Comparison of ENCODE assay signal across 8 cellular contexts in the genomic region with DNA sequence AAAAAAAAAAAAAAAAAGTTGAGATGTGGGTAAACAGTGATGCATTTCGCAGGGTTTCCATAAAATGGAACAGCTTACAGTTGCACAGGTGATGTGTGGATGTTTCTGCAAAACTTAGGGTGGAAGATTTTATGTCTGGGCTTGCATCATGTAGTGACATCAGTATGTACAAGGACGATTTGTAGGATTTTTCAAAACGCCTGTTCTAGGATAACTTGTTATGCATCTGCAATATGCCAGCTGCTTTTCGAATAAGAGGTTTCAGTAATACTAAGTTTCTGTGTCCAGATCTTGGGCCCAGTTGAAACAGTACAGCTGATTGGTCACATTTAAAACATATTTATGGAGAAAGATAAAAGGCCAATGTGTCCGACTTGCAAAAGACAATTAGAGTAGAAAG. TPM values are rescaled to one million over a fixed set of nuclear protein-coding genes. Genes with fewer than 3 reads are reported as not detected.
DNase-seq lines count a peak whose midpoint lies in the region; ATAC-seq and TF ChIP-seq lines count a peak whose summit lies in the region.

No MANE protein-coding gene starts in this region.

- no peaks in the 10 kb centered on the region for H3K9me2 ChIP-seq in DOHH2 (replicated peaks; ENCODE audit: control insufficient read depth, low read length)

- H3K27ac ChIP-seq in DOHH2 (ENCODE audit: low read depth, low read length): no peak overlapping the region
- H3K27ac ChIP-seq in right lobe of liver: peak overlapping the region in 2 of 3 donors; percentile 83 to 89
- no peak overlapping the region for H3K27ac ChIP-seq in vagina

- in situ Hi-C loops in KBM-7 (cut with MboI; ENCODE audit: low pct_unique_long_range_greater_than_20kb, low sequenced_read_pairs): no loop called here

- WGBS in right lobe of liver (ENCODE audit: insufficient coverage, low coverage, low lambda C conversion rate, missing lambda C conversion rate): 2% methylated on average over 5 of the region's 5 CpGs

- H3K4me1 ChIP-seq in DOHH2 (ENCODE audit: control insufficient read depth, low read length) (peaks cover 31% of the 10 kb centered on the region), right lobe of liver (peaks cover 0 to 23% (median 4%) of the 10 kb centered on the region in 4 donors), vagina (peaks cover 42% of the 10 kb centered on the region)

- peaks cover 9% of the 10 kb centered on the region for H4K20me1 ChIP-seq in DOHH2 (ENCODE audit: control insufficient read depth, insufficient read depth, low read depth, low read length)

- ATAC-seq in right lobe of liver: no peak
- no peak for ATAC-seq in HG02870 (IDR thresholded peaks at IDR 0.05; ENCODE audit: unreplicated experiment)

- H3K4me3 ChIP-seq in DOHH2 (ENCODE audit: low read length) (peak overlapping the region; percentile 94), right lobe of liver (peak overlapping the region; percentile 69 to 77 (median 71)), vagina (peak overlapping the region; percentile 91 to 95)

- peak overlapping the region; percentile 91 for H3K4me2 ChIP-seq in DOHH2 (ENCODE audit: low read length)

- no peaks in the 10 kb centered on the region for H3K27me3 ChIP-seq in DOHH2 (ENCODE audit: control insufficient read depth, low read length)
- no peaks in the 10 kb centered on the region for H3K27me3 ChIP-seq in right lobe of liver
- no peaks in the 10 kb centered on the region for H3K27me3 ChIP-seq in vagina

- H3K36me3 ChIP-seq in DOHH2 (ENCODE audit: control insufficient read depth, low read length) (no peaks in the 10 kb centered on the region), right lobe of liver (no peaks in the 10 kb centered on the region), vagina (no peaks in the 10 kb centered on the region)

- TF ChIP-seq CTCF in DOHH2 (IDR thresholded peaks at IDR 0.05; ENCODE audit: low read depth, low read length, poor library complexity, severe bottlenecking): no peak
- no peak for TF ChIP-seq CTCF in right lobe of liver (IDR thresholded peaks at IDR 0.05)
- no peak for TF ChIP-seq CTCF in vagina (IDR thresholded peaks at IDR 0.05)

- DNase-seq in KBM-7: peak; percentile 36
- DNase-seq in astrocyte of the hippocampus (ENCODE audit: low read depth, low spot score): peak; percentile 49
- DNase-seq in right lobe of liver: no peak
- DNase-seq in vagina (ENCODE audit: extremely low spot score in 2 of 2): no peak
- DNase-seq in KG1 (lab: John Stamatoyannopoulos, UW): no peak
- no peak for DNase-seq in stimulated activated CD4-positive, alpha-beta T cell treated with anti-CD3 and anti-CD28 coated beads, Interleukin-12 subunit alpha, Interleukin-12 subunit beta, amount 100 ng/mL, for 4 hours

- TF ChIP-seq POLR2A in right lobe of liver (IDR thresholded peaks at IDR 0.05) (no peak), vagina (IDR thresholded peaks at IDR 0.05) (no peak)

- intact Hi-C loops in right lobe of liver (cut with DNase I): no loop called here
- intact Hi-C loops in vagina (cut with DNase I): loop anchor here (10.0 kb wide), 1 partner anchor 54 kb away; no protein-coding TSS in a partner anchor

- H3K79me2 ChIP-seq in DOHH2 (ENCODE audit: control insufficient read depth, low read length): peaks cover 58% of the 10 kb centered on the region

- H3K9me3 ChIP-seq in DOHH2 (ENCODE audit: control insufficient read depth, insufficient read depth, low read length): no peaks in the 10 kb centered on the region
- H3K9me3 ChIP-seq in right lobe of liver: no peaks in the 10 kb centered on the region
- H3K9me3 ChIP-seq in vagina: no peaks in the 10 kb centered on the region

- H3F3A ChIP-seq in DOHH2 (ENCODE audit: control insufficient read depth, insufficient read depth): peaks cover 2% of the 10 kb centered on the region; the same call in 1 of the 2 replicates

RNA-seq across cellular contexts. Expression of gene PTPN4, which starts 1.2 kb away (rescaled TPM):
- 10 to 100 TPM in 5 of 6 experiments, 1 to 10 TPM in 1; 8.5 to 19.9 (median 14.8) TPM for total RNA-seq in right lobe of liver
- total RNA-seq in vagina: 31.7 TPM

Comparison
In these comparisons a context has a peak if more than half of its experiments do, and no peak if none do; other contexts are left out.
1. H3K27ac ChIP-seq: peak in right lobe of liver (2 of 3); none in DOHH2 (single experiment) and vagina (single experiment).
2. DNase-seq: peak in KBM-7 (single experiment) and astrocyte of the hippocampus (single experiment); none in right lobe of liver (0 of 3), vagina (0 of 2), KG1 (single experiment) and stimulated activated CD4-positive, alpha-beta T cell treated with anti-CD3 and anti-CD28 coated beads, Interleukin-12 subunit alpha, Interleukin-12 subunit beta, amount 100 ng/mL, for 4 hours (single experiment).
3. Peak in every context shown above with its lines, with median percentiles within 50 percentile points of each other: H3K4me3 ChIP-seq.